8 cellular contexts compared by ENCODE assay signal in the genomic region with DNA sequence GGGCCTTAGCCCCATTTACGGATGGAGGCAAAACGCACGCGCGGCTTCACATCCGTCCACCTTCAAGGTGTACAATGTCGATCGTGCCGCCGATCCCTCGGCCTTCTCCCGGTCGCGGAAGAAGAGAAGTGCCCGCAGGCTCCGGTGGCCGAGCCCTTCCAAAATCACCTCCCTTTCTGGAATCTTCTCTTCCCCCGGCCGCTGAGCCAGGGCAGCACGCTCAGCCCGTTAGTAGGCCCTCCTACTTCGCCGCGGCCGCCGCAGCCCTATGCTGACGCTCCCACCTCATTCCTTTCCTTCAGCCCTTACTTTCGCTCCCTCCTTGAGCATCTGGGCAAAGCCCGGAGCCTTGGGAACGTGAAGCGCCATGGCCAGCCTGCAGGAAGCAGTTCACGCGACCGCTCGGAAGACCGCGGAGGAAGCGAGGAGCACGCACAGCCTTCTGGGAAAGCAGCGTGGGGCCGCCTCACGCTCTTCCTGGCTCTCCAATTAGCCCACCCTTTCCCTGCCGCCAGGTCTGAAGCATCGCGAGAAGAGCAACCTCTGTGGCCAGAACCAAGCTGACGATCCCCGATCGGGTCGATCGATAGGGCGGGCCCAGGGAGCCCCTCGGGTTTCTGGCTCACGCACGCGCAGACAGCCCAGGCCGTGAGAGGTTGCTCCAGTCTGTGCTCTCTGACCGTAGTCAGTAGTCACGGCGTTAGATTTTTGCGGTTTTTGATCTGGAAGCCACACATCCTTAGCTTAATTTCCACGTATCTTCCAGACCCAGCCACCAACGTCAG. TPM values are rescaled to one million over a fixed set of nuclear protein-coding genes. Genes with fewer than 3 reads are reported as not detected.
A peak's percentile ranks its signal among the peaks of the same experiment; 100 is the strongest.
DNase-seq lines count a peak whose midpoint lies in the region; ATAC-seq, FAIRE-seq and TF ChIP-seq lines count a peak whose summit lies in the region.

A gene with protein sequence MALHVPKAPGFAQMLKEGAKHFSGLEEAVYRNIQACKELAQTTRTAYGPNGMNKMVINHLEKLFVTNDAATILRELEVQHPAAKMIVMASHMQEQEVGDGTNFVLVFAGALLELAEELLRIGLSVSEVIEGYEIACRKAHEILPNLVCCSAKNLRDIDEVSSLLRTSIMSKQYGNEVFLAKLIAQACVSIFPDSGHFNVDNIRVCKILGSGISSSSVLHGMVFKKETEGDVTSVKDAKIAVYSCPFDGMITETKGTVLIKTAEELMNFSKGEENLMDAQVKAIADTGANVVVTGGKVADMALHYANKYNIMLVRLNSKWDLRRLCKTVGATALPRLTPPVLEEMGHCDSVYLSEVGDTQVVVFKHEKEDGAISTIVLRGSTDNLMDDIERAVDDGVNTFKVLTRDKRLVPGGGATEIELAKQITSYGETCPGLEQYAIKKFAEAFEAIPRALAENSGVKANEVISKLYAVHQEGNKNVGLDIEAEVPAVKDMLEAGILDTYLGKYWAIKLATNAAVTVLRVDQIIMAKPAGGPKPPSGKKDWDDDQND (minus strand): TSS at position 427 of the 785 bp plus-strand sequence. CDS start 58 bp downstream, at position 369.

- TF ChIP-seq CTCF in HepG2 (CRISPR knock-in tag; IDR thresholded peaks at IDR 0.05), result peak; percentile 11; the same call in 1 of the 2 replicates

- peak; percentile 92 for FAIRE-seq in HepG2 (lab: Jason Lieb, UNC)

- no peak for TF ChIP-seq EP300 in HepG2 (IDR thresholded peaks at IDR 0.05; ENCODE audit: low read depth in 2 of 2, low read length in 2 of 2)
- no peak; the same call in 1 of the 2 replicates for TF ChIP-seq EP300 in HepG2 (CRISPR knock-in tag; IDR thresholded peaks at IDR 0.05; ENCODE audit: borderline replicate concordance)

- H3K9me3 ChIP-seq in HepG2 (ENCODE audit: low read length), result no peaks in the 10 kb centered on the region

- H3K27ac Mint-ChIP-seq in activated CD4-positive, alpha-beta memory T cell treated with anti-CD3 and anti-CD28 coated beads for 36 hours, result peak within 1 kb of the TSS; percentile 97

- 0% methylated on average over 43 of the region's 62 CpGs for WGBS in HepG2 (ENCODE audit: low lambda C conversion rate)

- H3K27me3 ChIP-seq in HepG2 (ENCODE audit: control insufficient read depth in 1 of 2, insufficient read depth in 2 of 2, low read length in 2 of 2), result no peaks in the 10 kb centered on the region; a peak in 1 of 5 replicates

- ATAC-seq in GM19438 (IDR thresholded peaks at IDR 0.05; ENCODE audit: low read depth, unreplicated experiment), result peak; percentile 75
- ATAC-seq in HG03575 (IDR thresholded peaks at IDR 0.05; ENCODE audit: extremely low read depth, insufficient number of reproducible peaks, low FRiP score, unreplicated experiment), result peak; percentile 87
- ATAC-seq in HepG2, result peak; percentile 98

- H3K4me1 ChIP-seq in HepG2 (ENCODE audit: insufficient read depth, low read length), result peaks cover 38% of the 10 kb centered on the region

- in situ Hi-C loops in HepG2 (cut with HindIII; ENCODE audit: extremely low pct_ligation_motif_present, low pct_unique_long_range_greater_than_20kb), result no loop called here

- H4K20me1 ChIP-seq in HepG2 (ENCODE audit: insufficient read depth, low read length), result peaks cover 31% of the 10 kb centered on the region

- TF ChIP-seq POLR2A in HepG2 (IDR thresholded peaks at IDR 0.05; ENCODE audit: insufficient read depth in 1 of 2, low read depth in 2 of 2, low read length in 2 of 2), result peak; percentile 95 to 97

- H3K36me3 ChIP-seq in HepG2 (replicated peaks in 1 of 2; ENCODE audit: control insufficient read depth in 1 of 2, insufficient read depth in 2 of 2, low read length in 2 of 2), result peaks cover 1 to 9% of the 10 kb centered on the region in 2 experiments; a peak in 3 of 5 replicates

- no peaks in the 10 kb centered on the region for H3K27me3 Mint-ChIP-seq in activated CD4-positive, alpha-beta memory T cell treated with anti-CD3 and anti-CD28 coated beads for 36 hours

- peak within 1 kb of the TSS; percentile 80 for H2AFZ ChIP-seq in HepG2 (ENCODE audit: low read length)

- CTCF ChIA-PET in activated CD4-positive, alpha-beta memory T cell treated with anti-CD3 and anti-CD28 coated beads for 36 hours (lab: Charles Lee), result interaction anchor here (0.8 to 2.5 kb wide), 8 partner anchors 14 to 303 kb away, joined by 3 to 11 read pairs (median 4); partner anchors contain the start of genes BACH1, LTN1 and USP16
- CTCF ChIA-PET in HepG2 (lab: Yijun Ruan, JAX; ENCODE audit: low intra/inter-chr PET ratio, low total read pairs), result no interaction called here

- H3K4me2 ChIP-seq in HepG2 (ENCODE audit: low read depth, low read length), result peak within 1 kb of the TSS; percentile 92

- peak within 1 kb of the TSS; percentile 96 for H3K4me3 Mint-ChIP-seq in activated CD4-positive, alpha-beta memory T cell treated with anti-CD3 and anti-CD28 coated beads for 36 hours

- peaks cover 51% of the 10 kb centered on the region for H3K4me1 Mint-ChIP-seq in activated CD4-positive, alpha-beta memory T cell treated with anti-CD3 and anti-CD28 coated beads for 36 hours (ENCODE audit: low read depth)

- DNase-seq in CD1c-positive myeloid dendritic cell (ENCODE audit: extremely low spot score), result peak; percentile 99
- peak; percentile 95 for DNase-seq in NCI-H82 treated with DMSO at 0.1 percent for 48 hours (lab: John Stamatoyannopoulos, UW; ENCODE audit: unreplicated experiment)
- DNase-seq in activated CD4-positive, alpha-beta memory T cell treated with anti-CD3 and anti-CD28 coated beads for 36 hours, result peak; percentile 99
- peak; percentile 99 to 100 for DNase-seq in dermis microvascular lymphatic vessel endothelial cell (ENCODE audit: low read depth in 2 of 2)
- DNase-seq in HepG2 (ENCODE audit: low spot score), result peak; percentile 98
- peak; percentile 99 for DNase-seq in stimulated activated CD4-positive, alpha-beta T cell treated with anti-CD3 and anti-CD28 coated beads, Interleukin-4, amount 100 ng/mL, for 1 hour

- H3K27ac ChIP-seq in HepG2 (ENCODE audit: extremely low read length, insufficient read depth, low read length), result peak within 1 kb of the TSS; percentile 88

- peaks cover 49% of the 10 kb centered on the region for H3K79me2 ChIP-seq in HepG2 (ENCODE audit: insufficient read depth, low read length)

- no peak; the same call in 1 of the 2 replicates for TF ChIP-seq RAD21 in HepG2 (CRISPR knock-in tag; IDR thresholded peaks at IDR 0.05)

- no peaks in the 10 kb centered on the region for H3K9me3 Mint-ChIP-seq in activated CD4-positive, alpha-beta memory T cell treated with anti-CD3 and anti-CD28 coated beads for 36 hours

- peak within 1 kb of the TSS; percentile 95 for H3K9ac ChIP-seq in HepG2 (ENCODE audit: insufficient read depth, low read depth, low read length)

- peaks cover 25% of the 10 kb centered on the region for H3K36me3 Mint-ChIP-seq in activated CD4-positive, alpha-beta memory T cell treated with anti-CD3 and anti-CD28 coated beads for 36 hours

- intact Hi-C loops in activated CD4-positive, alpha-beta memory T cell treated with anti-CD3 and anti-CD28 coated beads for 36 hours (cut with micrococcal nuclease), result loop anchor here (1.0 to 5.0 kb wide), 8 partner anchors 49 to 241 kb away; partner anchors contain the start of gene USP16
- intact Hi-C loops in HepG2 (cut with micrococcal nuclease; ENCODE audit: unreplicated experiment), result loop anchor here (1.0 to 2.0 kb wide), 2 partner anchors 49 to 226 kb away; partner anchors contain the start of gene USP16

- TSS peak; percentile 71 for BruUV-seq in HepG2 (replicated peaks; lab: Mats Ljungman, UMichigan)

- peak within 1 kb of the TSS; percentile 94 to 95 (median 94) for H3K4me3 ChIP-seq in HepG2 (replicated peaks in 1 of 3; ENCODE audit: insufficient read depth in 1 of 3, low read depth in 2 of 3, low read length in 3 of 3)

- POLR2A ChIA-PET in activated CD4-positive, alpha-beta memory T cell treated with anti-CD3 and anti-CD28 coated beads for 36 hours (lab: Charles Lee), result interaction anchor here (0.6 to 1.6 kb wide), 15 partner anchors 9 to 298 kb away, joined by 3 to 20 read pairs (median 3); partner anchors contain the start of genes LTN1, RWDD2B and USP16
- POLR2A ChIA-PET in HepG2 (lab: Yijun Ruan, JAX), result interaction anchor here (0.6 to 2.1 kb wide), 12 partner anchors 12 to 189 kb away, joined by 3 to 27 read pairs (median 4); partner anchors contain the start of genes LTN1, RWDD2B and USP16

TF ChIP-seq in HepG2, 621 proteins besides CTCF, POLR2A, EP300 and RAD21 (continues in another document):
- TF ChIP-seq GLI4 (CRISPR knock-in tag; IDR thresholded peaks at IDR 0.05; ENCODE audit: borderline replicate concordance), result peak; percentile 73; the same call in 1 of the 2 replicates
- TF ChIP-seq ZNF589 (CRISPR knock-in tag; conservative IDR thresholded peaks at IDR 0.05), result no peak
- TF ChIP-seq ZSCAN22 (CRISPR knock-in tag; IDR thresholded peaks at IDR 0.05), result no peak
- peak; percentile 64; the same call in 1 of the 2 replicates for TF ChIP-seq RXRA (CRISPR knock-in tag; IDR thresholded peaks at IDR 0.05)
- TF ChIP-seq POGZ (CRISPR knock-in tag; IDR thresholded peaks at IDR 0.05), result peak; percentile 95

RNA-seq across cellular contexts. Expression of the gene that starts here (rescaled TPM):
- 100 to 1,000 TPM; 431 to 435 TPM for total RNA-seq in activated CD4-positive, alpha-beta memory T cell treated with anti-CD3 and anti-CD28 coated beads for 36 hours
- total RNA-seq in dermis microvascular lymphatic vessel endothelial cell (186 and 223 TPM in 2 replicates), HepG2 (2016; rRNA removed; fragmentation: Illumina TruSeq; extraction: Trizol) (325 and 538 TPM in 2 replicates)
- 81.4 and 96.3 TPM in 2 replicates for total RNA-seq in HepG2 (2016; cell fraction: cytosol; rRNA removed; fragmentation: Illumina TruSeq; extraction: Trizol; ENCODE audit: low read depth)
- 336 and 530 TPM in 2 replicates for total RNA-seq in HepG2 (2016; cell fraction: insoluble cytoplasmic fraction; rRNA removed; fragmentation: Illumina TruSeq; extraction: Trizol)
- 134 and 165 TPM in 2 replicates for total RNA-seq in HepG2 (2016; cell fraction: membrane; rRNA removed; fragmentation: Illumina TruSeq; extraction: Trizol)
- 137 and 155 TPM in 2 replicates for total RNA-seq in HepG2 (2016; cell fraction: nucleus; rRNA removed; fragmentation: Illumina TruSeq; extraction: Trizol)
- 87.0 and 127 TPM in 2 replicates for polyA plus RNA-seq in HepG2 (2011; rRNA removed)
- 80.0 and 97.4 TPM in 2 replicates for polyA plus RNA-seq in HepG2 (2011; cell fraction: cytosol; rRNA removed)
- 53.9 and 70.6 TPM in 2 replicates for polyA plus RNA-seq in HepG2 (2011; cell fraction: nucleus; rRNA removed)
- 174 and 217 TPM in 2 replicates for polyA plus RNA-seq in HepG2 (2012)
- polyA plus RNA-seq in HepG2 (2016; cell fraction: cytosol; fragmentation: Illumina TruSeq; extraction: Trizol; ENCODE audit: low read depth), result 45.9 and 52.2 TPM in 2 replicates
- 406 and 427 TPM in 2 replicates for polyA plus RNA-seq in HepG2 (2016; cell fraction: insoluble cytoplasmic fraction; fragmentation: Illumina TruSeq; extraction: Trizol; ENCODE audit: low read depth)
- polyA plus RNA-seq in HepG2 (2016; cell fraction: membrane; fragmentation: Illumina TruSeq; extraction: Trizol; ENCODE audit: low read depth), result 80.8 and 98.2 TPM in 2 replicates
- polyA plus RNA-seq in HepG2 (2016; cell fraction: nucleus; fragmentation: Illumina TruSeq; extraction: Trizol; ENCODE audit: insufficient read depth, low read depth), result 196 and 213 TPM in 2 replicates
- 56.7 and 122 TPM in 2 replicates for polyA minus RNA-seq in HepG2 (2011; rRNA and poly(A)+ RNA removed; ENCODE audit: low replicate concordance)
- 110 and 112 TPM in 2 replicates for polyA minus RNA-seq in HepG2 (2011; cell fraction: cytosol; rRNA and poly(A)+ RNA removed)
- 74.0 and 108 TPM in 2 replicates for polyA minus RNA-seq in HepG2 (2011; cell fraction: nucleus; rRNA and poly(A)+ RNA removed)

Comparison
In these comparisons a context has a peak if more than half of its experiments do, and no peak if none do; other contexts are left out.
1. Peak in every context shown above with its lines: DNase-seq, ATAC-seq, H3K4me3 ChIP-seq and H3K27ac ChIP-seq.